ENCODE assay signal across 7 cellular contexts in genomic region chr1:66351913-66352312, GRCh38.
DNase-seq lines count a peak whose midpoint lies in the region; ATAC-seq lines count a peak whose summit lies in the region.

No MANE protein-coding gene starts in this region.

- no peak overlapping the region for H4K91ac ChIP-seq in neuronal stem cell (ENCODE audit: low read depth, low read length, poor library complexity)

- H3K36me3 ChIP-seq in mesendoderm (ENCODE audit: control insufficient read depth, insufficient read depth, low read length) = no peaks in the 10 kb centered on the region
- H3K36me3 ChIP-seq in neuronal stem cell (replicated peaks in 1 of 2; ENCODE audit: control insufficient read depth in 2 of 2, insufficient read depth in 2 of 2, low read length in 2 of 2) = peaks cover 0 to 17% of the 10 kb centered on the region in 2 donors

- H3K4ac ChIP-seq in mesendoderm (ENCODE audit: low read depth, low read length) (peak overlapping the region; percentile 71), neuronal stem cell (ENCODE audit: low read length) (no peak overlapping the region)

- H3K9ac ChIP-seq in mesendoderm (ENCODE audit: low read length) (no peak overlapping the region), neuronal stem cell (ENCODE audit: low read depth, low read length, poor library complexity) (no peak overlapping the region)

- no peak overlapping the region for H3K14ac ChIP-seq in neuronal stem cell (ENCODE audit: low read length)

- H3K27ac Mint-ChIP-seq in T-cell = peak overlapping the region; percentile 82 to 95

- H3K9me3 Mint-ChIP-seq in T-cell = peaks cover 0 to 4% (median 0%) of the 10 kb centered on the region in 3 donors

- WGBS in mesendoderm (ENCODE audit: extremely low coverage, insufficient coverage, low lambda C conversion rate) = no CpG with 5 or more reads among the region's 3 CpGs
- WGBS in neuronal stem cell (ENCODE audit: extremely low coverage in 2 of 2, insufficient read length in 2 of 2, insufficient replicate concordance in 1 of 2), 2 donors = no CpG with 5 or more reads among the region's 3 CpGs

- H3K4me2 ChIP-seq in mesendoderm (ENCODE audit: low read length) = no peak overlapping the region
- no peak overlapping the region for H3K4me2 ChIP-seq in neuronal stem cell (ENCODE audit: insufficient read depth, low read length, poor library complexity, severe bottlenecking)

- H3K4me3 Mint-ChIP-seq in T-cell = peak overlapping the region; percentile 59 to 75 (median 67)

- H3K4me1 ChIP-seq in mesendoderm (ENCODE audit: control insufficient read depth, low read depth, low read length) = peaks cover 27% of the 10 kb centered on the region
- H3K4me1 ChIP-seq in neuronal stem cell (ENCODE audit: control insufficient read depth in 2 of 2, insufficient read depth in 1 of 2, low read depth in 1 of 2, low read length in 2 of 2) = peaks cover 21 to 53% of the 10 kb centered on the region in 2 donors

- H3K9me3 ChIP-seq in neuronal stem cell (replicated peaks in 1 of 2; ENCODE audit: control insufficient read depth in 2 of 2, insufficient read depth in 1 of 2, low read depth in 1 of 2, low read length in 2 of 2) = no peaks in the 10 kb centered on the region

- H3K23ac ChIP-seq in mesendoderm (ENCODE audit: low read length) (no peak overlapping the region), neuronal stem cell (ENCODE audit: low read depth, low read length, poor library complexity) (no peak overlapping the region)

- H3K18ac ChIP-seq in mesendoderm (ENCODE audit: low read length) (peak overlapping the region; percentile 16), neuronal stem cell (ENCODE audit: low read length) (no peak overlapping the region)

- no peak overlapping the region for H3K4me3 ChIP-seq in mesendoderm (ENCODE audit: low read length)
- no peak overlapping the region for H3K4me3 ChIP-seq in neuronal stem cell (ENCODE audit: low read length in 2 of 2)

- no peak overlapping the region for H2AFZ ChIP-seq in neuronal stem cell (ENCODE audit: low read length)

- H4K8ac ChIP-seq in mesendoderm (ENCODE audit: low read depth, low read length) (no peak overlapping the region), neuronal stem cell (ENCODE audit: low read depth, low read length) (no peak overlapping the region)

- H3K27ac ChIP-seq in mesendoderm (ENCODE audit: low read depth, low read length) (no peak overlapping the region), neuronal stem cell (replicated peaks; ENCODE audit: low read length) (no peak overlapping the region)

- POLR2A ChIA-PET in T-cell (lab: Charles Lee) = interaction anchor here (1.0 to 5.4 kb wide), 3 partner anchors 9 to 16 kb away, joined by 5 to 131 read pairs (median 13); no protein-coding TSS in a partner anchor

- CTCF ChIA-PET in T-cell (lab: Charles Lee) = interaction anchor here (0.6 to 1.9 kb wide), 9 partner anchors 8 to 93 kb away, joined by 3 to 9 read pairs (median 4); no protein-coding TSS in a partner anchor

- no peak overlapping the region for H2BK12ac ChIP-seq in neuronal stem cell (ENCODE audit: low read length)

- H3K27me3 Mint-ChIP-seq in T-cell = no peaks in the 10 kb centered on the region

- peak overlapping the region; percentile 56 for H2BK120ac ChIP-seq in mesendoderm (ENCODE audit: low read depth, low read length)
- no peak overlapping the region for H2BK120ac ChIP-seq in neuronal stem cell (ENCODE audit: low read depth, low read length)

- DNase-seq in T-cell = peak in 27 of 34 experiments; percentile 20 to 65 (median 45)
- peak; percentile 59 for DNase-seq in mesendoderm
- no peak for DNase-seq in neuronal stem cell (ENCODE audit: low spot score)
- no peak for DNase-seq in NCI-H345 treated with DMSO at 0.1 percent for 48 hours (lab: John Stamatoyannopoulos, UW; ENCODE audit: unreplicated experiment)
- DNase-seq in ACHN = no peak

- H3K56ac ChIP-seq in mesendoderm (ENCODE audit: low read length) = peak overlapping the region; percentile 17

- H3K4me1 Mint-ChIP-seq in T-cell = peaks cover 95 to 98% (median 97%) of the 10 kb centered on the region in 3 donors

- no peaks in the 10 kb centered on the region for H3K79me1 ChIP-seq in mesendoderm (ENCODE audit: low read length)
- H3K79me1 ChIP-seq in neuronal stem cell (ENCODE audit: low read depth, low read length) = no peaks in the 10 kb centered on the region

- H2AK5ac ChIP-seq in mesendoderm (ENCODE audit: low read length) (peak overlapping the region; percentile 27), neuronal stem cell (ENCODE audit: low read depth, low read length) (no peak overlapping the region)

- peak overlapping the region; percentile 40 for H4K5ac ChIP-seq in mesendoderm (ENCODE audit: low read length)

- peaks cover 49% of the 10 kb centered on the region for H3K36me3 Mint-ChIP-seq in T-cell

- H2BK5ac ChIP-seq in mesendoderm (ENCODE audit: low read length) (peak overlapping the region; percentile 5), neuronal stem cell (ENCODE audit: low read length) (no peak overlapping the region)

- in situ Hi-C loops in ACHN (cut with HindIII; ENCODE audit: low pct_ligation_motif_present, low pct_unique_long_range_greater_than_20kb, low sequenced_read_pairs) = no loop called here

- H3K27me3 ChIP-seq in mesendoderm (ENCODE audit: insufficient read depth, low read length, poor library complexity) (no peaks in the 10 kb centered on the region), neuronal stem cell (ENCODE audit: control insufficient read depth in 3 of 3, insufficient read depth in 3 of 3, low read depth in 1 of 3, low read length in 3 of 3) (no peaks in the 10 kb centered on the region)

- ATAC-seq in GM19395 (IDR thresholded peaks at IDR 0.05; ENCODE audit: unreplicated experiment) = peak; percentile 66
- peak; percentile 63 for ATAC-seq in HG03025 (IDR thresholded peaks at IDR 0.05; ENCODE audit: low FRiP score, unreplicated experiment)
- ATAC-seq in T-cell (replicated peaks in 1 of 4) = peak; percentile 61 to 71 (median 66)

- H2BK15ac ChIP-seq in mesendoderm (replicated peaks; ENCODE audit: low read depth) (no peak overlapping the region), neuronal stem cell (ENCODE audit: low read length) (no peak overlapping the region)

- peaks cover 3% of the 10 kb centered on the region for H3K79me2 ChIP-seq in mesendoderm (ENCODE audit: control insufficient read depth, insufficient read depth, low read length)

Comparison
In these comparisons a context has a peak if more than half of its experiments do, and no peak if none do; other contexts are left out.
1. DNase-seq: peak in T-cell (27 of 34) and mesendoderm (single experiment); none in neuronal stem cell (single experiment), NCI-H345 treated with DMSO at 0.1 percent for 48 hours (single experiment) and ACHN (single experiment).
2. Peak in every context shown above with its lines, with median percentiles within 50 percentile points of each other: ATAC-seq.